Comparison of ENCODE assay signal across 18 cellular contexts in genomic region chr9:90645721-90646120, GRCh38. TPM values are rescaled to one million over a fixed set of nuclear protein-coding genes. Genes with fewer than 3 reads are reported as not detected.
"Had no signal": no experiment of that assay in that cellular context is flagged by ENCODE, and none has a peak within 500 bp of the region (broad histone marks: within the 10 kb centered on the region; RNA-seq: fewer than 3 reads in every experiment).

No MANE protein-coding gene starts in this region.

- H3K4me3 Mint-ChIP-seq: activated B cell treated with CpG ODN at 0.5 μM for 24 hours; activated CD4-positive, alpha-beta T cell treated with anti-CD3 and anti-CD28 coated beads, Interleukin-2, amount 10 ng/mL, durations not matched to agents 24 days and 14 days; activated naive CD4-positive, alpha-beta T cell treated with anti-CD3 and anti-CD28 coated beads, Interleukin-2, amount 10 ng/mL, durations not matched to agents 7 days and 5 days; naive thymus-derived CD8-positive, alpha-beta T cell; stimulated activated memory B cell treated with anti-CD40 and anti-IgM and Interleukin-4, amounts not matched to agents 10 μg/mL and 1 μg/mL and 100 μg/mL, for 72 hours had no signal

- H3K36me3 ChIP-seq: adrenal gland, colonic mucosa, right atrium auricular region, tibial artery had no signal

- H3K9me3 ChIP-seq: colonic mucosa had no signal

- H3K27ac Mint-ChIP-seq: activated B cell treated with CpG ODN at 0.5 μM for 24 hours; activated CD4-positive, alpha-beta T cell treated with anti-CD3 and anti-CD28 coated beads, Interleukin-2, amount 10 ng/mL, durations not matched to agents 24 days and 14 days; activated naive CD4-positive, alpha-beta T cell treated with anti-CD3 and anti-CD28 coated beads, Interleukin-2, amount 10 ng/mL, durations not matched to agents 7 days and 5 days; activated T-helper 2 cell treated with anti-CD3 and anti-CD28 coated beads, Interferon-gamma antibody, Interleukin-2, Interleukin-4, amounts not matched to agents 10 μg/mL and 5 μg/mL and 100 μg/mL, durations not matched to agents 14 hours and 24 hours and 36 hours; naive thymus-derived CD8-positive, alpha-beta T cell; stimulated activated memory B cell treated with anti-CD40 and anti-IgM and Interleukin-4, amounts not matched to agents 10 μg/mL and 1 μg/mL and 100 μg/mL, for 72 hours had no signal

- H3K4me1 ChIP-seq: colonic mucosa had no signal

- DNase-seq: activated B cell treated with CpG ODN at 0.5 μM for 24 hours; activated CD4-positive, alpha-beta T cell treated with anti-CD3 and anti-CD28 coated beads, Interleukin-2, amount 10 ng/mL, durations not matched to agents 24 days and 14 days; activated naive CD4-positive, alpha-beta T cell treated with anti-CD3 and anti-CD28 coated beads, Interleukin-2, amount 10 ng/mL, durations not matched to agents 7 days and 5 days; activated T-cell treated with anti-CD3 and anti-CD28 coated beads for 4 hours; adrenal gland; caudate nucleus; colonic mucosa; foreskin melanocyte; head of caudate nucleus; mucosa of descending colon; naive thymus-derived CD8-positive, alpha-beta T cell; tibial artery had no signal

- ATAC-seq: left lobe of liver; mucosa of descending colon; naive thymus-derived CD8-positive, alpha-beta T cell; stimulated activated memory B cell treated with anti-CD40 and anti-IgM and Interleukin-4, amounts not matched to agents 10 μg/mL and 1 μg/mL and 100 μg/mL, for 72 hours had no signal

- H3K36me3 Mint-ChIP-seq: activated naive CD4-positive, alpha-beta T cell treated with anti-CD3 and anti-CD28 coated beads, Interleukin-2, amount 10 ng/mL, durations not matched to agents 7 days and 5 days had no signal

- H3K27ac ChIP-seq: adrenal gland, colonic mucosa, right atrium auricular region, tibial artery had no signal

- H3K27me3 ChIP-seq: right atrium auricular region had no signal

- H3K4me3 ChIP-seq: adrenal gland, colonic mucosa, mucosa of descending colon, right atrium auricular region, tibial artery had no signal

RNA-seq across cellular contexts. Expression of gene DIRAS2, which starts 3.1 kb away (rescaled TPM):
- total RNA-seq: activated B cell treated with CpG ODN at 0.5 μM for 24 hours; activated CD4-positive, alpha-beta T cell treated with anti-CD3 and anti-CD28 coated beads, Interleukin-2, amount 10 ng/mL, durations not matched to agents 24 days and 14 days; activated CD8-positive, alpha-beta memory T cell treated with anti-CD3 and anti-CD28 coated beads for 36 hours; activated T-helper 2 cell treated with anti-CD3 and anti-CD28 coated beads, Interferon-gamma antibody, Interleukin-2, Interleukin-4, amounts not matched to agents 10 μg/mL and 5 μg/mL and 100 μg/mL, durations not matched to agents 14 hours and 24 hours and 36 hours; naive thymus-derived CD8-positive, alpha-beta T cell; posterior vena cava had no signal
- polyA plus RNA-seq: naive thymus-derived CD8-positive, alpha-beta T cell had no signal
